In genomic region chr6:63685453-63686379, GRCh38 we compare ENCODE assay signal across 8 cellular contexts. TPM values are rescaled to one million over a fixed set of nuclear protein-coding genes. Genes with fewer than 3 reads are reported as not detected.
DNase-seq lines count a peak whose midpoint lies in the region; ATAC-seq, FAIRE-seq and TF ChIP-seq lines count a peak whose summit lies in the region.
"Had no signal": no experiment of that assay in that cellular context is flagged by ENCODE, and none has a peak within 500 bp of the region (broad histone marks: within the 10 kb centered on the region; RNA-seq: fewer than 3 reads in every experiment).

No MANE protein-coding gene starts in this region.

- intact Hi-C loops in psoas muscle (cut with DNase I), result no loop called here

- H3K4me1 ChIP-seq in small intestine (ENCODE audit: control insufficient read depth in 2 of 2, insufficient read depth in 1 of 2, low read depth in 1 of 2, low read length in 1 of 2) (peaks cover 0 to 4% of the 10 kb centered on the region in 2 donors), psoas muscle (no peaks in the 10 kb centered on the region)

- H3K36me3 ChIP-seq in small intestine (ENCODE audit: control insufficient read depth in 2 of 2, insufficient read depth in 2 of 2, low read length in 2 of 2), result peaks cover 2 to 4% of the 10 kb centered on the region in 2 donors
- H3K36me3 ChIP-seq in psoas muscle (ENCODE audit: insufficient read depth in 1 of 2, low read depth in 1 of 2), result peaks cover 5 to 21% of the 10 kb centered on the region in 2 donors

- H3K27me3 ChIP-seq in small intestine (ENCODE audit: control insufficient read depth in 2 of 2, insufficient read depth in 2 of 2, low read length in 2 of 2) (no peaks in the 10 kb centered on the region), psoas muscle (ENCODE audit: insufficient read depth in 3 of 3, low read length in 2 of 3) (no peaks in the 10 kb centered on the region)

- DNase-seq in GM19239 (ENCODE audit: insufficient read length, low spot score) (peak; percentile 37), NOMO-1 treated with dmso at 0.1 percent for 144 hours (lab: John Stamatoyannopoulos, UW; ENCODE audit: unreplicated experiment) (peak; percentile 79), small intestine (peak; percentile 12), psoas muscle (no peak), HPDE6-E6E7 (ENCODE audit: extremely low spot score) (no peak)
- no peak for DNase-seq in stimulated activated CD4-positive, alpha-beta T cell treated with anti-CD3 and anti-CD28 coated beads, Interleukin-12 subunit alpha, Interleukin-12 subunit beta, amount 100 ng/mL, for 4 hours

- TF ChIP-seq CTCF in psoas muscle (IDR thresholded peaks at IDR 0.05), result no peak

- H3K9me3 ChIP-seq in small intestine (ENCODE audit: control insufficient read depth, low read depth), result no peaks in the 10 kb centered on the region
- no peaks in the 10 kb centered on the region for H3K9me3 ChIP-seq in psoas muscle

- WGBS in small intestine, 3 donors, result 71 to 85% (median 78%) methylated on average over 4 of the region's 4 CpGs
- WGBS in psoas muscle, 3 donors, result 91 to 97% (median 91%) methylated on average over 4 of the region's 4 CpGs

- H3K4me3 ChIP-seq in small intestine (ENCODE audit: low read depth in 1 of 2, low read length in 2 of 2) (no peak overlapping the region), psoas muscle (no peak overlapping the region)

- H3K27ac ChIP-seq in small intestine (ENCODE audit: low read depth in 1 of 2, low read length in 1 of 2) (no peak overlapping the region), psoas muscle (no peak overlapping the region)

- FAIRE-seq in GM19239 (lab: Jason Lieb, UNC), result no peak
- FAIRE-seq in small intestine (lab: Jason Lieb, UNC), result no peak
- FAIRE-seq: endothelial cell of umbilical vein had no signal

- ATAC-seq in HG02852 (IDR thresholded peaks at IDR 0.05; ENCODE audit: unreplicated experiment) (peak; percentile 92), psoas muscle (no peak)

RNA-seq across cellular contexts. Expression of gene PHF3, which starts 50.1 kb away (rescaled TPM):
- polyA plus RNA-seq in small intestine (10 to 100 TPM in 2 of 3 donors, 1 to 10 TPM in 1; 8.1 to 11.4 (median 10.5) TPM), psoas muscle (10 to 100 TPM in 2 of 3 donors, 1 to 10 TPM in 1; 4.9 to 19.1 (median 10.8) TPM)
- 10 to 100 TPM; 24.0 to 38.6 (median 36.6) TPM for total RNA-seq in psoas muscle

Comparison
In these comparisons a context has a peak if more than half of its experiments do, and no peak if none do; other contexts are left out.
1. DNase-seq: peak in GM19239 (single experiment), NOMO-1 treated with dmso at 0.1 percent for 144 hours (single experiment) and small intestine (single experiment); none in psoas muscle (0 of 2), HPDE6-E6E7 (single experiment) and stimulated activated CD4-positive, alpha-beta T cell treated with anti-CD3 and anti-CD28 coated beads, Interleukin-12 subunit alpha, Interleukin-12 subunit beta, amount 100 ng/mL, for 4 hours (single experiment).